In the genomic region with DNA sequence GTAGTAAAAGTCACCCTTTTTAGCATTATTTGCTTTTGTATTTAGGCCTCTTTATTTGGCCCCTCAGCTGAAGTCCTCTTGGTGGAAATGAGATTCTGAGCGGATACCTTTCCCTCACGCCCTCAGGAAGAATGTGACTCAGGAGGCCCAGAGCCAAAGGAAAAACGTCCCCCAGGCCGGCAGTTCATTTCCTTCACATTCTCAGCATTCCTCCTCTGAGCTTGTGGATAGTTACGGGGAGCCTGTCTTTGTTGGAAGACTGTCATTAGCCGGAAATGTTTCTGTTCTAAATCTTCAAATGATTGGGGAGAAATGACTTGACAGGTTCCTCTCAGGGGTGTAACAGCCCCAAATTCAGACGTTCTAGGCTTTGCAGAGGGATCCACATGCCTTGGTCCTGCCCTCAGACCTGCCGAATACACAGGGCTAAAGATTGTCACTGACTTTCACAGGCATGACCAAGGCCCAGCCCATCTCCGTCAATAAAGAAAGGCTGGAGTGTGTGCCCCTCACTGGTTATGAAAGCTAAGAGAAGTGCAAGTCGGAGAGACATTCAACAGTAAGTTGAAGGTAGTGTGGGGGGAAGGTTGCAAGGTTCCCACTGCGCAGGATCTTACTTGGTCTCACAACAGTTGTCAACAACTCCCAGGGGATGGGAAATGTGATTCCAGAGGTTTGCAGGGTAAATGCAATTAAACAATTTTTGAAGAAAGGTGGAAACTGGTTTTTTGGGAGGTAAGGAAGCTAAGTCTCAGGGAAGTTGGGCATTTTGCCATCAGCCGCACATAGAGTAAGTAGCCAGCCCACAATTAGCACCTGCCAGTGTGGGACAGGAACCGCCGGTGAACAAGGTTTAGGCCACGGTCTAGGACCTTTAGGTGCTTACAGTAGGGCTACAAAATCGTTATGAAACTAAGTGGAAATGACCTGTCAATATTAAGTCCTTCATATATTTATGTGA, we compare ENCODE assay signal across 10 cellular contexts. TPM values are rescaled to one million over a fixed set of nuclear protein-coding genes. Genes with fewer than 3 reads are reported as not detected.
DNase-seq lines count a peak whose midpoint lies in the region; ATAC-seq and TF ChIP-seq lines count a peak whose summit lies in the region.
"Had no signal": no experiment of that assay in that cellular context is flagged by ENCODE, and none has a peak within 500 bp of the region (broad histone marks: within the 10 kb centered on the region; RNA-seq: fewer than 3 reads in every experiment).

No MANE protein-coding gene starts in this region.

- peak overlapping the region; percentile 10 for H3K27ac Mint-ChIP-seq in nephron progenitor cell
- H3K27ac Mint-ChIP-seq: activated naive CD4-positive, alpha-beta T cell treated with anti-CD3 and anti-CD28 coated beads, Interleukin-2, amount 50 U/mL, for 72 hours had no signal

- peaks cover 6% of the 10 kb centered on the region for H3K27me3 Mint-ChIP-seq in nephron progenitor cell (ENCODE audit: low read depth, poor library complexity)

- TF ChIP-seq POLR2A in esophagus muscularis mucosa (IDR thresholded peaks at IDR 0.05; ENCODE audit: low read depth) (no peak), adrenal gland (IDR thresholded peaks at IDR 0.05) (no peak)

- no peaks in the 10 kb centered on the region for H3K9me3 ChIP-seq in NT2/D1 (ENCODE audit: insufficient read depth, low read length)
- H3K9me3 ChIP-seq in esophagus muscularis mucosa = no peaks in the 10 kb centered on the region
- no peaks in the 10 kb centered on the region for H3K9me3 ChIP-seq in adrenal gland (replicated peaks in 1 of 3)

- peaks cover 66% of the 10 kb centered on the region for H3K4me1 Mint-ChIP-seq in nephron progenitor cell

- TF ChIP-seq CTCF in esophagus muscularis mucosa (IDR thresholded peaks at IDR 0.05) = no peak
- no peak for TF ChIP-seq CTCF in nephron progenitor cell (IDR thresholded peaks at IDR 0.05)
- no peak for TF ChIP-seq CTCF in adrenal gland (IDR thresholded peaks at IDR 0.05)

- no peak overlapping the region for H3K4me3 ChIP-seq in NT2/D1 (ENCODE audit: insufficient read length, low read depth)
- no peak overlapping the region for H3K4me3 ChIP-seq in esophagus muscularis mucosa
- H3K4me3 ChIP-seq in adrenal gland = no peak overlapping the region

- H3K27me3 ChIP-seq in NT2/D1 (ENCODE audit: insufficient read depth, insufficient read length) (no peaks in the 10 kb centered on the region), esophagus muscularis mucosa (no peaks in the 10 kb centered on the region), adrenal gland (no peaks in the 10 kb centered on the region)

- H3K9me3 Mint-ChIP-seq in nephron progenitor cell = no peaks in the 10 kb centered on the region
- H3K9me3 Mint-ChIP-seq: activated naive CD4-positive, alpha-beta T cell treated with anti-CD3 and anti-CD28 coated beads, Interleukin-2, amount 50 U/mL, for 72 hours had no signal

- ATAC-seq in HG03442 (IDR thresholded peaks at IDR 0.05; ENCODE audit: unreplicated experiment) = no peak
- ATAC-seq: activated naive CD4-positive, alpha-beta T cell treated with anti-CD3 and anti-CD28 coated beads, Interleukin-2, amount 50 U/mL, for 72 hours had no signal

- H3K27ac ChIP-seq in esophagus muscularis mucosa (replicated peaks in 1 of 4) (peak overlapping the region; percentile 49 to 74 (median 69)), adrenal gland (peak overlapping the region in 1 of 5 donors; percentile 82)

- WGBS in esophagus muscularis mucosa = 62% methylated on average over 16 of the region's 16 CpGs
- WGBS in adrenal gland, 4 donors = 73 to 80% (median 74%) methylated on average over 14 to 16 of the region's 16 CpGs

- H3K36me3 Mint-ChIP-seq in nephron progenitor cell (ENCODE audit: low read depth) = no peaks in the 10 kb centered on the region
- H3K36me3 Mint-ChIP-seq: activated naive CD4-positive, alpha-beta T cell treated with anti-CD3 and anti-CD28 coated beads, Interleukin-2, amount 50 U/mL, for 72 hours had no signal

- DNase-seq in COLO829 (ENCODE audit: low spot score) (peak; percentile 51), NT2/D1 (ENCODE audit: low read depth, low spot score) (peak; percentile 85), esophagus muscularis mucosa (ENCODE audit: extremely low spot score) (no peak), nephron progenitor cell (peak; percentile 46), CD1c-positive myeloid dendritic cell (ENCODE audit: extremely low spot score) (no peak), adrenal gland (no peak), NCI-H748 (lab: John Stamatoyannopoulos, UW; ENCODE audit: unreplicated experiment) (no peak)

- H3K4me3 Mint-ChIP-seq in nephron progenitor cell = no peak overlapping the region

- intact Hi-C loops in esophagus muscularis mucosa (cut with DNase I) = no loop called here
- intact Hi-C loops in adrenal gland (cut with DNase I) = loop anchor here in 1 of 2 donors (10.0 kb wide), 1 partner anchor 513 kb away; a partner anchor contains a TSS

- H3K36me3 ChIP-seq in NT2/D1 (ENCODE audit: insufficient read depth, insufficient read length, low read length) = peaks cover 26% of the 10 kb centered on the region
- H3K36me3 ChIP-seq in esophagus muscularis mucosa = peaks cover 0 to 6% (median 4%) of the 10 kb centered on the region in 4 donors
- H3K36me3 ChIP-seq in adrenal gland (replicated peaks in 1 of 2) = no peaks in the 10 kb centered on the region

- no peak for TF ChIP-seq EP300 in esophagus muscularis mucosa (IDR thresholded peaks at IDR 0.05)

- no peak overlapping the region for H3K9ac ChIP-seq in NT2/D1 (ENCODE audit: insufficient read length, low read depth)

- H3K4me1 ChIP-seq in NT2/D1 (ENCODE audit: insufficient read depth, insufficient read length) (peaks cover 12% of the 10 kb centered on the region), esophagus muscularis mucosa (peaks cover 44 to 64% (median 49%) of the 10 kb centered on the region in 4 donors), adrenal gland (replicated peaks in 1 of 2) (peaks cover 0 to 12% of the 10 kb centered on the region in 2 donors)

RNA-seq across cellular contexts. Expression of a gene that starts 39.7 kb away (rescaled TPM):
- 100 to 1,000 TPM; 192 to 274 (median 234) TPM for total RNA-seq in esophagus muscularis mucosa
- 100 to 1,000 TPM in 2 of 8 donors, 10 to 100 TPM in 6; 46.2 to 176 (median 76.5) TPM for total RNA-seq in adrenal gland
- polyA plus RNA-seq in adrenal gland = 100 to 1,000 TPM in 1 of 3 donors, 10 to 100 TPM in 2; 21.4 to 125 (median 24.8) TPM
- polyA plus RNA-seq: neural cell had no signal

Comparison
In these comparisons a context has a peak if more than half of its experiments do, and no peak if none do; other contexts are left out.
1. DNase-seq: peak in COLO829 (single experiment), NT2/D1 (single experiment) and nephron progenitor cell (single experiment); none in esophagus muscularis mucosa (single experiment), CD1c-positive myeloid dendritic cell (single experiment), adrenal gland (0 of 7) and NCI-H748 (single experiment).